ENCODE assay signal across 9 cellular contexts in genomic region chr10:11824376-11824775, GRCh38. TPM values are rescaled to one million over a fixed set of nuclear protein-coding genes. Genes with fewer than 3 reads are reported as not detected.
DNase-seq lines count a peak whose midpoint lies in the region; ATAC-seq and TF ChIP-seq lines count a peak whose summit lies in the region.
"Had no signal": no experiment of that assay in that cellular context is flagged by ENCODE, and none has a peak within 500 bp of the region (broad histone marks: within the 10 kb centered on the region; RNA-seq: fewer than 3 reads in every experiment).

No MANE protein-coding gene starts in this region.

- H3K27me3 Mint-ChIP-seq in Caco-2 (ENCODE audit: insufficient read depth, unreplicated experiment) (no peaks in the 10 kb centered on the region), endodermal cell (ENCODE audit: insufficient read depth) (peaks cover 8% of the 10 kb centered on the region), neural progenitor cell (ENCODE audit: insufficient read depth, low read depth) (peaks cover 19% of the 10 kb centered on the region)

- H3K4me1 ChIP-seq in Caco-2 (peaks cover 50% of the 10 kb centered on the region), PC-3 (ENCODE audit: insufficient read depth, low read length) (peaks cover 24% of the 10 kb centered on the region), endodermal cell (ENCODE audit: control insufficient read depth, insufficient read depth, low read length) (peaks cover 6% of the 10 kb centered on the region), neural progenitor cell (no peaks in the 10 kb centered on the region)

- POLR2A ChIA-PET in Caco-2 (lab: Charles Lee) (no interaction called here), PC-3 (lab: Charles Lee; ENCODE audit: unreplicated experiment) (no interaction called here)

- no peaks in the 10 kb centered on the region for H3K9me3 ChIP-seq in Caco-2
- H3K9me3 ChIP-seq in PC-3 (ENCODE audit: low read length) = no peaks in the 10 kb centered on the region
- no peaks in the 10 kb centered on the region for H3K9me3 ChIP-seq in endodermal cell (ENCODE audit: control insufficient read depth, low read length)
- no peaks in the 10 kb centered on the region for H3K9me3 ChIP-seq in neural progenitor cell (ENCODE audit: low read depth)
- H3K9me3 ChIP-seq: sigmoid colon had no signal

- H3K4me3 ChIP-seq in Caco-2 (ENCODE audit: low read depth, low read length) (peak overlapping the region; percentile 94), PC-3 (ENCODE audit: low read length) (peak overlapping the region; percentile 91), endodermal cell (ENCODE audit: low read length) (peak overlapping the region; percentile 93), neural progenitor cell (peak overlapping the region; percentile 79), H7 (ENCODE audit: insufficient read depth, low read depth, low read length) (no peak overlapping the region; the same call in 1 of the 2 replicates)

- H2AFZ ChIP-seq in PC-3 (ENCODE audit: low read length) (no peak overlapping the region), neural progenitor cell (replicated peaks) (no peak overlapping the region)

- H3K4me3 Mint-ChIP-seq in Caco-2 (ENCODE audit: unreplicated experiment) (peak overlapping the region; percentile 93), endodermal cell (peak overlapping the region; percentile 71), neural progenitor cell (peak overlapping the region; percentile 85)

- H3K27ac Mint-ChIP-seq in Caco-2 (ENCODE audit: unreplicated experiment) (peak overlapping the region; percentile 79), endodermal cell (no peak overlapping the region), neural progenitor cell (no peak overlapping the region)

- H3K27ac ChIP-seq in PC-3 (ENCODE audit: low read length) (peak overlapping the region; percentile 62), endodermal cell (ENCODE audit: low read depth, low read length) (no peak overlapping the region), neural progenitor cell (no peak overlapping the region)

- H3F3A ChIP-seq in PC-3 (ENCODE audit: low read length, unreplicated experiment) (no peaks in the 10 kb centered on the region), neural progenitor cell (ENCODE audit: low read depth) (peaks cover 23% of the 10 kb centered on the region)

- no peak for DNase-seq in Caco-2
- no peak for DNase-seq in PC-3
- DNase-seq in endodermal cell = no peak
- DNase-seq in neural progenitor cell (ENCODE audit: low spot score) = no peak
- no peak for DNase-seq in germinal center (ENCODE audit: low spot score)
- DNase-seq in T-helper 9 cell = no peak
- no peak for DNase-seq in H7
- DNase-seq: sigmoid colon had no signal

- TF ChIP-seq CTCF in Caco-2 (IDR thresholded peaks at IDR 0.05; ENCODE audit: insufficient read depth in 1 of 2, low read depth in 1 of 2, low read length in 1 of 2, severe bottlenecking in 1 of 2, unreplicated experiment in 1 of 2) = no peak
- no peak for TF ChIP-seq CTCF in PC-3 (conservative IDR thresholded peaks at IDR 0.05; ENCODE audit: low read depth, low read length)
- TF ChIP-seq CTCF in endodermal cell (conservative IDR thresholded peaks at IDR 0.05) = no peak
- TF ChIP-seq CTCF in neural progenitor cell (IDR thresholded peaks at IDR 0.05) = no peak

- peak overlapping the region; percentile 85 for H3K9ac ChIP-seq in PC-3 (ENCODE audit: low read length)
- H3K9ac ChIP-seq in endodermal cell (ENCODE audit: extremely low read depth, low read length, poor library complexity, severe bottlenecking) = peak overlapping the region; percentile 75
- no peak overlapping the region for H3K9ac ChIP-seq in neural progenitor cell

- intact Hi-C loops in Caco-2 (cut with micrococcal nuclease; ENCODE audit: unreplicated experiment) = no loop called here
- intact Hi-C loops in PC-3 (cut with micrococcal nuclease) = no loop called here

- WGBS in endodermal cell (ENCODE audit: insufficient coverage in 1 of 2, insufficient read length in 1 of 2), 2 experiments = 87 to 90% methylated on average over 3 to 6 of the region's 6 CpGs

- CTCF ChIA-PET in Caco-2 (lab: Charles Lee) = no interaction called here
- CTCF ChIA-PET in PC-3 (lab: Charles Lee) = no interaction called here

- H4K20me1 ChIP-seq in PC-3 (ENCODE audit: low read length) (peaks cover 12% of the 10 kb centered on the region; the same call in 1 of the 2 replicates), neural progenitor cell (ENCODE audit: low read depth) (no peaks in the 10 kb centered on the region)

- TSS peak; percentile 54 for BruUV-seq in Caco-2 (replicated peaks; lab: Mats Ljungman, UMichigan)
- TSS peak; percentile 84 for BruUV-seq in PC-3 (replicated peaks; lab: Mats Ljungman, UMichigan)

- H3K4me1 Mint-ChIP-seq in Caco-2 (ENCODE audit: low read depth, unreplicated experiment) (peaks cover 45% of the 10 kb centered on the region), endodermal cell (peaks cover 24% of the 10 kb centered on the region), neural progenitor cell (peaks cover 4% of the 10 kb centered on the region)

- H3K27me3 ChIP-seq in Caco-2 (replicated peaks; ENCODE audit: control insufficient read depth, insufficient read depth, low read length) (no peaks in the 10 kb centered on the region), PC-3 (ENCODE audit: low read length) (no peaks in the 10 kb centered on the region), endodermal cell (ENCODE audit: control insufficient read depth, insufficient read depth, low read length, poor library complexity, severe bottlenecking) (no peaks in the 10 kb centered on the region), neural progenitor cell (peaks cover 31% of the 10 kb centered on the region), H7 (ENCODE audit: control insufficient read depth, insufficient read depth, low read length) (peaks cover 13% of the 10 kb centered on the region)

- no peaks in the 10 kb centered on the region for H3K9me2 ChIP-seq in PC-3 (replicated peaks; ENCODE audit: low read length)

- peaks cover 45% of the 10 kb centered on the region for H3K36me3 Mint-ChIP-seq in Caco-2 (ENCODE audit: insufficient read depth, unreplicated experiment)
- H3K36me3 Mint-ChIP-seq in endodermal cell (ENCODE audit: low read depth) = no peaks in the 10 kb centered on the region
- H3K36me3 Mint-ChIP-seq in neural progenitor cell = no peaks in the 10 kb centered on the region

- ATAC-seq in PC-3 (no peak), GM18502 (IDR thresholded peaks at IDR 0.05; ENCODE audit: poor library complexity, unreplicated experiment) (no peak)

- H3K36me3 ChIP-seq in Caco-2 (ENCODE audit: control insufficient read depth, insufficient read depth, low read length) (no peaks in the 10 kb centered on the region), PC-3 (ENCODE audit: low read depth, low read length) (no peaks in the 10 kb centered on the region), endodermal cell (ENCODE audit: control insufficient read depth, insufficient read depth, low read length) (no peaks in the 10 kb centered on the region), neural progenitor cell (no peaks in the 10 kb centered on the region), H7 (replicated peaks; ENCODE audit: control insufficient read depth, insufficient read depth, low read length) (no peaks in the 10 kb centered on the region)
- H3K36me3 ChIP-seq: sigmoid colon had no signal

- H3K4me2 ChIP-seq in PC-3 (ENCODE audit: low read length) (peak overlapping the region; percentile 93), neural progenitor cell (peak overlapping the region; percentile 96)

- peaks cover 62% of the 10 kb centered on the region for H3K79me2 ChIP-seq in PC-3 (ENCODE audit: low read length)
- no peaks in the 10 kb centered on the region for H3K79me2 ChIP-seq in neural progenitor cell (ENCODE audit: low read depth)

- H3K9me3 Mint-ChIP-seq in Caco-2 (ENCODE audit: unreplicated experiment) (no peaks in the 10 kb centered on the region), endodermal cell (no peaks in the 10 kb centered on the region), neural progenitor cell (no peaks in the 10 kb centered on the region)

RNA-seq across cellular contexts. Expression of gene PROSER2, which starts 1.2 kb away (rescaled TPM):
- 123 and 134 TPM in 2 replicates for total RNA-seq in Caco-2 (2022)
- 52.5 and 66.0 TPM in 2 replicates for total RNA-seq in PC-3 (2014; rRNA removed)
- total RNA-seq in endodermal cell = 10 to 100 TPM; 13.2 to 18.9 TPM
- 5.6 TPM for polyA plus RNA-seq in endodermal cell (2013, experiment 1 of 2)
- polyA plus RNA-seq in endodermal cell (2013, experiment 2 of 2) = 5.0 TPM
- total RNA-seq in neural progenitor cell (ENCODE audit: low replicate concordance) = 2.0 and 2.3 TPM in 2 replicates
- 15.0 and 16.4 TPM in 2 replicates for total RNA-seq in H7 (2014; rRNA removed; shearing (Covaris generic))
